11 cellular contexts compared by ENCODE assay signal in genomic region chr17:82913304-82914043, GRCh38.
A peak's percentile ranks its signal among the peaks of the same experiment; 100 is the strongest.
DNase-seq lines count a peak whose midpoint lies in the region; ATAC-seq and TF ChIP-seq lines count a peak whose summit lies in the region.
"Had no signal": no experiment of that assay in that cellular context is flagged by ENCODE, and none has a peak within 500 bp of the region (broad histone marks: within the 10 kb centered on the region; RNA-seq: fewer than 3 reads in every experiment).

No MANE protein-coding gene starts in this region.

- ATAC-seq in activated CD4-positive, CD25-positive, alpha-beta regulatory T cell treated with anti-CD3 and anti-CD28 coated beads, Interleukin-2, amount 50 U/mL, for 24 hours = no peak
- no peak for ATAC-seq in natural killer cell

- no peaks in the 10 kb centered on the region for H3K9me3 Mint-ChIP-seq in endothelial cell (ENCODE audit: unreplicated experiment)
- no peaks in the 10 kb centered on the region for H3K9me3 Mint-ChIP-seq in immature natural killer cell
- H3K9me3 Mint-ChIP-seq in natural killer cell = no peaks in the 10 kb centered on the region
- H3K9me3 Mint-ChIP-seq: T-helper 1 cell treated with Interleukin-12 subunit alpha and Interleukin-12 subunit beta and Interleukin-4 antibody, amounts not matched to agents 30 μg/mL and 1 μg/mL, for 36 hours had no signal

- H3K27me3 Mint-ChIP-seq in endothelial cell (ENCODE audit: unreplicated experiment) = peaks cover 12% of the 10 kb centered on the region
- H3K27me3 Mint-ChIP-seq in immature natural killer cell (ENCODE audit: low read depth in 3 of 3) = peaks cover 2% of the 10 kb centered on the region in 3 donors
- no peaks in the 10 kb centered on the region for H3K27me3 Mint-ChIP-seq in natural killer cell (ENCODE audit: low read depth in 2 of 2)

- in situ Hi-C loops in T47D (cut with HindIII; ENCODE audit: low pct_unique_long_range_greater_than_20kb, low sequenced_read_pairs) = no loop called here

- DNase-seq in AG20443 (ENCODE audit: low spot score) (peak; percentile 25), HFF-Myc (ENCODE audit: extremely low read depth, low read depth) (no peak), T47D (ENCODE audit: low read depth in 1 of 2, low spot score in 1 of 2) (peak; percentile 77 to 87), left kidney (ENCODE audit: low read depth, low spot score) (peak; percentile 45), endothelial cell (ENCODE audit: low spot score) (no peak), immature natural killer cell (no peak), natural killer cell (no peak)
- DNase-seq: NCI-H1694 treated with DMSO at 0.1 percent for 48 hours, transverse colon had no signal

- H3K4me1 Mint-ChIP-seq in endothelial cell (ENCODE audit: unreplicated experiment) (peaks cover 12% of the 10 kb centered on the region), immature natural killer cell (peaks cover 6 to 9% of the 10 kb centered on the region in 2 donors), natural killer cell (peaks cover 13 to 23% of the 10 kb centered on the region in 2 donors)

- H3K4me3 Mint-ChIP-seq in endothelial cell (ENCODE audit: unreplicated experiment) (no peak overlapping the region), immature natural killer cell (no peak overlapping the region), natural killer cell (no peak overlapping the region)
- H3K4me3 Mint-ChIP-seq: T-helper 1 cell treated with Interleukin-12 subunit alpha and Interleukin-12 subunit beta and Interleukin-4 antibody, amounts not matched to agents 30 μg/mL and 1 μg/mL, for 36 hours had no signal

- intact Hi-C loops in natural killer cell (cut with micrococcal nuclease) = no loop called here

- H3K27ac Mint-ChIP-seq in endothelial cell (ENCODE audit: unreplicated experiment) = no peak overlapping the region
- H3K27ac Mint-ChIP-seq in immature natural killer cell = peak overlapping the region in 2 of 6 donors; percentile 17 to 31
- no peak overlapping the region for H3K27ac Mint-ChIP-seq in natural killer cell
- H3K27ac Mint-ChIP-seq: T-helper 1 cell treated with Interleukin-12 subunit alpha and Interleukin-12 subunit beta and Interleukin-4 antibody, amounts not matched to agents 30 μg/mL and 1 μg/mL, for 36 hours had no signal

- no peak overlapping the region for H3K4me3 ChIP-seq in HFF-Myc (replicated peaks; ENCODE audit: low read depth, low read length)
- H3K4me3 ChIP-seq: transverse colon had no signal

- TF ChIP-seq CTCF in HFF-Myc (IDR thresholded peaks at IDR 0.05; ENCODE audit: low read depth, low read length, missing control alignments) = peak; percentile 26
- TF ChIP-seq CTCF in endothelial cell (IDR thresholded peaks at IDR 0.05; ENCODE audit: unreplicated experiment) = no peak
- TF ChIP-seq CTCF in natural killer cell (IDR thresholded peaks at IDR 0.05) = no peak

- H3K36me3 Mint-ChIP-seq in endothelial cell (ENCODE audit: low read depth, unreplicated experiment) = peaks cover 24% of the 10 kb centered on the region
- H3K36me3 Mint-ChIP-seq in immature natural killer cell = peaks cover 8 to 20% (median 13%) of the 10 kb centered on the region in 3 donors
- no peaks in the 10 kb centered on the region for H3K36me3 Mint-ChIP-seq in natural killer cell

Comparison
In these comparisons a context has a peak if more than half of its experiments do, and no peak if none do; other contexts are left out.
1. DNase-seq: peak in AG20443 (single experiment), T47D (2 of 2) and left kidney (single experiment); none in HFF-Myc (single experiment), endothelial cell (single experiment), immature natural killer cell (0 of 3) and natural killer cell (single experiment).